In the genomic region with DNA sequence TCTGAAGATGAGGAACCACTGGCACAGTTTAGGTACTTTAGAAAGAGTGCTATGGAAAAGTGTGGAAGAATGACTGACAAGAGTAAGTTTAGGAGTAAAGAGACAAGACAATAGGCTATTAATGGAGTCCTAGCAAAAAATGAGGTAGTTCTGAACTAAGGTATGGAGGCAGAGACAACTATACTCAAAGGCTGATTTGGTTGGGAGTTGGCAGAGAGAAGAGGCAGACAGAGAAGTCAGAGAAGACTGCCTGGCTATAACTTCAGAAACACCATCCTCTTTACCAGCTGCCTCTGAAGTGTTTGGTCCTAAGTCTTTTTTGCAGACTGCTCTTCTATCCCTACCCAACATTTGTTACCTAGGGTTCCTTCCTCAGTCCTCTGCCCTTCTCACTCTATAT, we compare ENCODE assay signal across 1 cellular context.
TF ChIP-seq lines count a peak whose summit lies in the region.

No MANE protein-coding gene starts in this region.

TF ChIP-seq in GM23338, 12 proteins besides CTCF, POLR2A, EP300 and RAD21:
- TF ChIP-seq, protein P1, sequence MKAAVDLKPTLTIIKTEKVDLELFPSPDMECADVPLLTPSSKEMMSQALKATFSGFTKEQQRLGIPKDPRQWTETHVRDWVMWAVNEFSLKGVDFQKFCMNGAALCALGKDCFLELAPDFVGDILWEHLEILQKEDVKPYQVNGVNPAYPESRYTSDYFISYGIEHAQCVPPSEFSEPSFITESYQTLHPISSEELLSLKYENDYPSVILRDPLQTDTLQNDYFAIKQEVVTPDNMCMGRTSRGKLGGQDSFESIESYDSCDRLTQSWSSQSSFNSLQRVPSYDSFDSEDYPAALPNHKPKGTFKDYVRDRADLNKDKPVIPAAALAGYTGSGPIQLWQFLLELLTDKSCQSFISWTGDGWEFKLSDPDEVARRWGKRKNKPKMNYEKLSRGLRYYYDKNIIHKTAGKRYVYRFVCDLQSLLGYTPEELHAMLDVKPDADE (IDR thresholded peaks at IDR 0.05): no peak
- TF ChIP-seq EZH2phosphoT487 (IDR thresholded peaks at IDR 0.05; ENCODE audit: unreplicated experiment): no peak
- TF ChIP-seq, protein P2, sequence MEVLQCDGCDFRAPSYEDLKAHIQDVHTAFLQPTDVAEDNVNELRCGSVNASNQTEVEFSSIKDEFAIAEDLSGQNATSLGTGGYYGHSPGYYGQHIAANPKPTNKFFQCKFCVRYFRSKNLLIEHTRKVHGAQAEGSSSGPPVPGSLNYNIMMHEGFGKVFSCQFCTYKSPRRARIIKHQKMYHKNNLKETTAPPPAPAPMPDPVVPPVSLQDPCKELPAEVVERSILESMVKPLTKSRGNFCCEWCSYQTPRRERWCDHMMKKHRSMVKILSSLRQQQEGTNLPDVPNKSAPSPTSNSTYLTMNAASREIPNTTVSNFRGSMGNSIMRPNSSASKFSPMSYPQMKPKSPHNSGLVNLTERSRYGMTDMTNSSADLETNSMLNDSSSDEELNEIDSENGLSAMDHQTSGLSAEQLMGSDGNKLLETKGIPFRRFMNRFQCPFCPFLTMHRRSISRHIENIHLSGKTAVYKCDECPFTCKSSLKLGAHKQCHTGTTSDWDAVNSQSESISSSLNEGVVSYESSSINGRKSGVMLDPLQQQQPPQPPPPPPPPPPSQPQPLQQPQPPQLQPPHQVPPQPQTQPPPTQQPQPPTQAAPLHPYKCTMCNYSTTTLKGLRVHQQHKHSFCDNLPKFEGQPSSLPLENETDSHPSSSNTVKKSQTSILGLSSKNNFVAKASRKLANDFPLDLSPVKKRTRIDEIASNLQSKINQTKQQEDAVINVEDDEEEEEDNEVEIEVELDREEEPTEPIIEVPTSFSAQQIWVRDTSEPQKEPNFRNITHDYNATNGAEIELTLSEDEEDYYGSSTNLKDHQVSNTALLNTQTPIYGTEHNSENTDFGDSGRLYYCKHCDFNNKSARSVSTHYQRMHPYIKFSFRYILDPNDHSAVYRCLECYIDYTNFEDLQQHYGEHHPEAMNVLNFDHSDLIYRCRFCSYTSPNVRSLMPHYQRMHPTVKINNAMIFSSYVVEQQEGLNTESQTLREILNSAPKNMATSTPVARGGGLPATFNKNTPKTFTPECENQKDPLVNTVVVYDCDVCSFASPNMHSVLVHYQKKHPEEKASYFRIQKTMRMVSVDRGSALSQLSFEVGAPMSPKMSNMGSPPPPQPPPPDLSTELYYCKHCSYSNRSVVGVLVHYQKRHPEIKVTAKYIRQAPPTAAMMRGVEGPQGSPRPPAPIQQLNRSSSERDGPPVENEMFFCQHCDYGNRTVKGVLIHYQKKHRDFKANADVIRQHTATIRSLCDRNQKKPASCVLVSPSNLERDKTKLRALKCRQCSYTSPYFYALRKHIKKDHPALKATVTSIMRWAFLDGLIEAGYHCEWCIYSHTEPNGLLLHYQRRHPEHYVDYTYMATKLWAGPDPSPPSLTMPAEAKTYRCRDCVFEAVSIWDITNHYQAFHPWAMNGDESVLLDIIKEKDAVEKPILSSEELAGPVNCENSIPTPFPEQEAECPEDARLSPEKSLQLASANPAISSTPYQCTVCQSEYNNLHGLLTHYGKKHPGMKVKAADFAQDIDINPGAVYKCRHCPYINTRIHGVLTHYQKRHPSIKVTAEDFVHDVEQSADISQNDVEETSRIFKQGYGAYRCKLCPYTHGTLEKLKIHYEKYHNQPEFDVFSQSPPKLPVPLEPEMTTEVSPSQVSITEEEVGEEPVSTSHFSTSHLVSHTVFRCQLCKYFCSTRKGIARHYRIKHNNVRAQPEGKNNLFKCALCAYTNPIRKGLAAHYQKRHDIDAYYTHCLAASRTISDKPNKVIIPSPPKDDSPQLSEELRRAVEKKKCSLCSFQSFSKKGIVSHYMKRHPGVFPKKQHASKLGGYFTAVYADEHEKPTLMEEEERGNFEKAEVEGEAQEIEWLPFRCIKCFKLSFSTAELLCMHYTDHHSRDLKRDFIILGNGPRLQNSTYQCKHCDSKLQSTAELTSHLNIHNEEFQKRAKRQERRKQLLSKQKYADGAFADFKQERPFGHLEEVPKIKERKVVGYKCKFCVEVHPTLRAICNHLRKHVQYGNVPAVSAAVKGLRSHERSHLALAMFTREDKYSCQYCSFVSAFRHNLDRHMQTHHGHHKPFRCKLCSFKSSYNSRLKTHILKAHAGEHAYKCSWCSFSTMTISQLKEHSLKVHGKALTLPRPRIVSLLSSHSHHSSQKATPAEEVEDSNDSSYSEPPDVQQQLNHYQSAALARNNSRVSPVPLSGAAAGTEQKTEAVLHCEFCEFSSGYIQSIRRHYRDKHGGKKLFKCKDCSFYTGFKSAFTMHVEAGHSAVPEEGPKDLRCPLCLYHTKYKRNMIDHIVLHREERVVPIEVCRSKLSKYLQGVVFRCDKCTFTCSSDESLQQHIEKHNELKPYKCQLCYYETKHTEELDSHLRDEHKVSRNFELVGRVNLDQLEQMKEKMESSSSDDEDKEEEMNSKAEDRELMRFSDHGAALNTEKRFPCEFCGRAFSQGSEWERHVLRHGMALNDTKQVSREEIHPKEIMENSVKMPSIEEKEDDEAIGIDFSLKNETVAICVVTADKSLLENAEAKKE (CRISPR knock-in tag; IDR thresholded peaks at IDR 0.05): no peak
- TF ChIP-seq POLR2AphosphoS5 (IDR thresholded peaks at IDR 0.05; ENCODE audit: low read depth): no peak
- no peak for TF ChIP-seq ZNF114 (CRISPR knock-in tag; IDR thresholded peaks at IDR 0.05)
